ENCODE assay signal across 1 cellular context in genomic region chr19:3269972-3270667, GRCh38.
TF ChIP-seq lines count a peak whose summit lies in the region.

No MANE protein-coding gene starts in this region.

TF ChIP-seq in WTC11, 78 proteins besides CTCF, POLR2A, EP300 and RAD21 (continued from another document):
- no peak for TF ChIP-seq ARID4B (CRISPR knock-in tag; IDR thresholded peaks at IDR 0.05; ENCODE audit: borderline replicate concordance)
- no peak for TF ChIP-seq OVOL2 (CRISPR knock-in tag; IDR thresholded peaks at IDR 0.05; ENCODE audit: borderline replicate concordance)
- no peak for TF ChIP-seq TCF7 (CRISPR knock-in tag; IDR thresholded peaks at IDR 0.05; ENCODE audit: low read depth)
- no peak for TF ChIP-seq FOXP4 (CRISPR knock-in tag; IDR thresholded peaks at IDR 0.05)
- TF ChIP-seq ZNF121 (CRISPR knock-in tag; IDR thresholded peaks at IDR 0.05), result no peak
- TF ChIP-seq ETV6 (CRISPR knock-in tag; IDR thresholded peaks at IDR 0.05), result no peak
TF ChIP-seq in WTC11: peak in this region for 0.
